Comparison of ENCODE assay signal across 1 cellular context in the genomic region with DNA sequence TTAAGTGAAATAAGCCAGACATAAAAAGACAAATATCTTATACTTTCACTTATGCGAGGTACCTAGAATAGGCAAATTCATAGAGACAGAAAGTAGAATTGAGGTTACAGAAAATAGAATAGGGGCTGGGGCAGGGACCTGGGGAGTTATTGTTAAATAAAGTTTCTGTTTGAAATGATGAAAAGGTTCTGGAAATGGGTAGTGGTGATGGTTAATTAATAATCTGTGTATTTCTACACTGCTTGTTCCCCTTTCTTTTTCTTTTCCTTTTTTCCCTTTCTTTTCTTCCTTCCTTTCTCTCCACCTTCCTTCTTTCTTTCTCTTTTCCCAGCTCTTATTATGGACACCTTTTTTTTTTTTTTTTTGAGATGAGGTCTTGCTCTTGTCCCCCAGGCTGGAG.
A peak's percentile ranks its signal among the peaks of the same experiment; 100 is the strongest.
TF ChIP-seq lines count a peak whose summit lies in the region.

No MANE protein-coding gene starts in this region.

TF ChIP-seq in K562, 482 proteins besides CTCF, POLR2A, EP300 and RAD21:
- TF ChIP-seq, protein P1, sequence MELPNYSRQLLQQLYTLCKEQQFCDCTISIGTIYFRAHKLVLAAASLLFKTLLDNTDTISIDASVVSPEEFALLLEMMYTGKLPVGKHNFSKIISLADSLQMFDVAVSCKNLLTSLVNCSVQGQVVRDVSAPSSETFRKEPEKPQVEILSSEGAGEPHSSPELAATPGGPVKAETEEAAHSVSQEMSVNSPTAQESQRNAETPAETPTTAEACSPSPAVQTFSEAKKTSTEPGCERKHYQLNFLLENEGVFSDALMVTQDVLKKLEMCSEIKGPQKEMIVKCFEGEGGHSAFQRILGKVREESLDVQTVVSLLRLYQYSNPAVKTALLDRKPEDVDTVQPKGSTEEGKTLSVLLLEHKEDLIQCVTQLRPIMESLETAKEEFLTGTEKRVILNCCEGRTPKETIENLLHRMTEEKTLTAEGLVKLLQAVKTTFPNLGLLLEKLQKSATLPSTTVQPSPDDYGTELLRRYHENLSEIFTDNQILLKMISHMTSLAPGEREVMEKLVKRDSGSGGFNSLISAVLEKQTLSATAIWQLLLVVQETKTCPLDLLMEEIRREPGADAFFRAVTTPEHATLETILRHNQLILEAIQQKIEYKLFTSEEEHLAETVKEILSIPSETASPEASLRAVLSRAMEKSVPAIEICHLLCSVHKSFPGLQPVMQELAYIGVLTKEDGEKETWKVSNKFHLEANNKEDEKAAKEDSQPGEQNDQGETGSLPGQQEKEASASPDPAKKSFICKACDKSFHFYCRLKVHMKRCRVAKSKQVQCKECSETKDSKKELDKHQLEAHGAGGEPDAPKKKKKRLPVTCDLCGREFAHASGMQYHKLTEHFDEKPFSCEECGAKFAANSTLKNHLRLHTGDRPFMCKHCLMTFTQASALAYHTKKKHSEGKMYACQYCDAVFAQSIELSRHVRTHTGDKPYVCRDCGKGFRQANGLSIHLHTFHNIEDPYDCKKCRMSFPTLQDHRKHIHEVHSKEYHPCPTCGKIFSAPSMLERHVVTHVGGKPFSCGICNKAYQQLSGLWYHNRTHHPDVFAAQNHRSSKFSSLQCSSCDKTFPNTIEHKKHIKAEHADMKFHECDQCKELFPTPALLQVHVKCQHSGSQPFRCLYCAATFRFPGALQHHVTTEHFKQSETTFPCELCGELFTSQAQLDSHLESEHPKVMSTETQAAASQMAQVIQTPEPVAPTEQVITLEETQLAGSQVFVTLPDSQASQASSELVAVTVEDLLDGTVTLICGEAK (IDR thresholded peaks at IDR 0.05): peak; percentile 71
- TF ChIP-seq, protein P1 (CRISPR knock-in tag; IDR thresholded peaks at IDR 0.05): no peak
- TF ChIP-seq BMI1 (IDR thresholded peaks at IDR 0.05; ENCODE audit: low read length): no peak
- TF ChIP-seq, protein P2, sequence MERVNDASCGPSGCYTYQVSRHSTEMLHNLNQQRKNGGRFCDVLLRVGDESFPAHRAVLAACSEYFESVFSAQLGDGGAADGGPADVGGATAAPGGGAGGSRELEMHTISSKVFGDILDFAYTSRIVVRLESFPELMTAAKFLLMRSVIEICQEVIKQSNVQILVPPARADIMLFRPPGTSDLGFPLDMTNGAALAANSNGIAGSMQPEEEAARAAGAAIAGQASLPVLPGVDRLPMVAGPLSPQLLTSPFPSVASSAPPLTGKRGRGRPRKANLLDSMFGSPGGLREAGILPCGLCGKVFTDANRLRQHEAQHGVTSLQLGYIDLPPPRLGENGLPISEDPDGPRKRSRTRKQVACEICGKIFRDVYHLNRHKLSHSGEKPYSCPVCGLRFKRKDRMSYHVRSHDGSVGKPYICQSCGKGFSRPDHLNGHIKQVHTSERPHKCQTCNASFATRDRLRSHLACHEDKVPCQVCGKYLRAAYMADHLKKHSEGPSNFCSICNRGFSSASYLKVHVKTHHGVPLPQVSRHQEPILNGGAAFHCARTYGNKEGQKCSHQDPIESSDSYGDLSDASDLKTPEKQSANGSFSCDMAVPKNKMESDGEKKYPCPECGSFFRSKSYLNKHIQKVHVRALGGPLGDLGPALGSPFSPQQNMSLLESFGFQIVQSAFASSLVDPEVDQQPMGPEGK (CRISPR knock-in tag; IDR thresholded peaks at IDR 0.05; ENCODE audit: borderline replicate concordance): no peak
- TF ChIP-seq FOSL1 (tag; conservative IDR thresholded peaks at IDR 0.05): no peak
- no peak for TF ChIP-seq KHSRP (IDR thresholded peaks at IDR 0.05)
- no peak for TF ChIP-seq PRMT5 (CRISPR knock-in tag; IDR thresholded peaks at IDR 0.05)
- TF ChIP-seq KDM1A (IDR thresholded peaks at IDR 0.05): no peak
- TF ChIP-seq, protein P3, sequence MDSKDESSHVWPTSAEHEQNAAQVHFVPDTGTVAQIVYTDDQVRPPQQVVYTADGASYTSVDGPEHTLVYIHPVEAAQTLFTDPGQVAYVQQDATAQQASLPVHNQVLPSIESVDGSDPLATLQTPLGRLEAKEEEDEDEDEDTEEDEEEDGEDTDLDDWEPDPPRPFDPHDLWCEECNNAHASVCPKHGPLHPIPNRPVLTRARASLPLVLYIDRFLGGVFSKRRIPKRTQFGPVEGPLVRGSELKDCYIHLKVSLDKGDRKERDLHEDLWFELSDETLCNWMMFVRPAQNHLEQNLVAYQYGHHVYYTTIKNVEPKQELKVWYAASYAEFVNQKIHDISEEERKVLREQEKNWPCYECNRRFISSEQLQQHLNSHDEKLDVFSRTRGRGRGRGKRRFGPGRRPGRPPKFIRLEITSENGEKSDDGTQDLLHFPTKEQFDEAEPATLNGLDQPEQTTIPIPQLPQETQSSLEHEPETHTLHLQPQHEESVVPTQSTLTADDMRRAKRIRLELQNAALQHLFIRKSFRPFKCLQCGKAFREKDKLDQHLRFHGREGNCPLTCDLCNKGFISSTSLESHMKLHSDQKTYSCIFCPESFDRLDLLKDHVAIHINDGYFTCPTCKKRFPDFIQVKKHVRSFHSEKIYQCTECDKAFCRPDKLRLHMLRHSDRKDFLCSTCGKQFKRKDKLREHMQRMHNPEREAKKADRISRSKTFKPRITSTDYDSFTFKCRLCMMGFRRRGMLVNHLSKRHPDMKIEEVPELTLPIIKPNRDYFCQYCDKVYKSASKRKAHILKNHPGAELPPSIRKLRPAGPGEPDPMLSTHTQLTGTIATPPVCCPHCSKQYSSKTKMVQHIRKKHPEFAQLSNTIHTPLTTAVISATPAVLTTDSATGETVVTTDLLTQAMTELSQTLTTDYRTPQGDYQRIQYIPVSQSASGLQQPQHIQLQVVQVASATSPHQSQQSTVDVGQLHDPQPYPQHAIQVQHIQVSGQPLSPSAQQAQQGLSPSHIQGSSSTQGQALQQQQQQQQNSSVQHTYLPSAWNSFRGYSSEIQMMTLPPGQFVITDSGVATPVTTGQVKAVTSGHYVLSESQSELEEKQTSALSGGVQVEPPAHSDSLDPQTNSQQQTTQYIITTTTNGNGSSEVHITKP (IDR thresholded peaks at IDR 0.05; ENCODE audit: partially characterized antibody): no peak
- no peak for TF ChIP-seq EZH2 (IDR thresholded peaks at IDR 0.05; ENCODE audit: borderline replicate concordance, low read depth, low read length)
- TF ChIP-seq TAF9B (IDR thresholded peaks at IDR 0.05; ENCODE audit: partially characterized antibody): no peak
- TF ChIP-seq MIER1 (IDR thresholded peaks at IDR 0.05; ENCODE audit: low read depth): no peak
- no peak for TF ChIP-seq CEBPG (CRISPR knock-in tag; IDR thresholded peaks at IDR 0.05)
- no peak for TF ChIP-seq CEBPG (tag; conservative IDR thresholded peaks at IDR 0.05 in 1 of 2, IDR thresholded peaks at IDR 0.05 in 1 of 2)
- TF ChIP-seq, protein P4, sequence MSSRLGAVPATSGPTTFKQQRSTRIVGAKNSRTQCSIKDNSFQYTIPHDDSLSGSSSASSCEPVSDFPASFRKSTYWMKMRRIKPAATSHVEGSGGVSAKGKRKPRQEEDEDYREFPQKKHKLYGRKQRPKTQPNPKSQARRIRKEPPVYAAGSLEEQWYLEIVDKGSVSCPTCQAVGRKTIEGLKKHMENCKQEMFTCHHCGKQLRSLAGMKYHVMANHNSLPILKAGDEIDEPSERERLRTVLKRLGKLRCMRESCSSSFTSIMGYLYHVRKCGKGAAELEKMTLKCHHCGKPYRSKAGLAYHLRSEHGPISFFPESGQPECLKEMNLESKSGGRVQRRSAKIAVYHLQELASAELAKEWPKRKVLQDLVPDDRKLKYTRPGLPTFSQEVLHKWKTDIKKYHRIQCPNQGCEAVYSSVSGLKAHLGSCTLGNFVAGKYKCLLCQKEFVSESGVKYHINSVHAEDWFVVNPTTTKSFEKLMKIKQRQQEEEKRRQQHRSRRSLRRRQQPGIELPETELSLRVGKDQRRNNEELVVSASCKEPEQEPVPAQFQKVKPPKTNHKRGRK (tag; IDR thresholded peaks at IDR 0.05): 0 out of 2 replicates have a peak, but pooled peaks have one; percentile 18
TF ChIP-seq in K562: peak in this region for 2.
